ENCODE assay signal across 16 cellular contexts in the genomic region with DNA sequence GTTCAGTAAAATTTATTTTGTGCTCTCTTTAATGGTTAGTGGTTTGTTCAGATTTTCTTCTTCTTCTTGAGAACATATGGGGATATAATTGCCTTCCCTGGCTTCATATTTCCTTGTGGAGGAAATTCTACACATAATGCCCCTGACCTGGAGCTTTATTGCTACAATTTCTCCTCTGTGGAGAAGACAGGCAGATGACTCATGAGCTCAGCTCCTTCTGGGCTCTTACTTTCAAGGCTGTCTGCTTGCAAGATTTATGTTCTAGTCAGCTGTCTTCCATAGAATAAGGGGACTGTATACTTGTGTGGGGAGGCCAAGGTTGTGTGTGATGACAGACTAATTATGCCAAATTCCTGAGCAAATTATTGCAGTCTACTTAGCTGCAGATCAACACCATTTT. TPM values are rescaled to one million over a fixed set of nuclear protein-coding genes. Genes with fewer than 3 reads are reported as not detected.
A peak's percentile ranks its signal among the peaks of the same experiment; 100 is the strongest.
DNase-seq lines count a peak whose midpoint lies in the region; ATAC-seq, FAIRE-seq and TF ChIP-seq lines count a peak whose summit lies in the region.
"Had no signal": no experiment of that assay in that cellular context is flagged by ENCODE, and none has a peak within 500 bp of the region (broad histone marks: within the 10 kb centered on the region; RNA-seq: fewer than 3 reads in every experiment).

No MANE protein-coding gene starts in this region.

- H3K36me3 ChIP-seq in GM23248 (ENCODE audit: low read depth) (no peaks in the 10 kb centered on the region), pancreas (no peaks in the 10 kb centered on the region)

- peak overlapping the region in 1 of 3 experiments; percentile 12 for H3K4me3 Mint-ChIP-seq in nephron
- H3K4me3 Mint-ChIP-seq: CD8-positive, alpha-beta T cell had no signal

- no peaks in the 10 kb centered on the region for H4K20me1 ChIP-seq in GM23248 (ENCODE audit: insufficient read depth)

- peaks cover 10% of the 10 kb centered on the region for H3F3A ChIP-seq in GM23248 (ENCODE audit: insufficient read depth)

- H3K9me2 ChIP-seq in GM23248 (ENCODE audit: insufficient read depth) = no peaks in the 10 kb centered on the region

- no peak overlapping the region for H3K9ac ChIP-seq in GM23248

- H3K36me3 Mint-ChIP-seq in nephron (ENCODE audit: low read depth) = no peaks in the 10 kb centered on the region
- H3K36me3 Mint-ChIP-seq: CD8-positive, alpha-beta T cell; naive B cell had no signal

- no peaks in the 10 kb centered on the region for H3K79me2 ChIP-seq in GM23248 (ENCODE audit: insufficient read depth)

- H3K27me3 ChIP-seq in GM23248 (replicated peaks; ENCODE audit: insufficient read depth) (no peaks in the 10 kb centered on the region), pancreas (no peaks in the 10 kb centered on the region)
- H3K27me3 ChIP-seq: body of pancreas had no signal

- peaks cover 12% of the 10 kb centered on the region for H3K9me3 Mint-ChIP-seq in nephron
- H3K9me3 Mint-ChIP-seq: CD8-positive, alpha-beta T cell had no signal

- H3K27ac ChIP-seq in GM23248 (no peak overlapping the region), pancreas (no peak overlapping the region)
- H3K27ac ChIP-seq: body of pancreas had no signal

- H3K4me3 ChIP-seq in GM23248 (no peak overlapping the region), epithelial cell of esophagus (ENCODE audit: low read length) (no peak overlapping the region), pancreas (no peak overlapping the region)
- H3K4me3 ChIP-seq: body of pancreas had no signal

- H3K4me1 ChIP-seq in GM23248 (ENCODE audit: insufficient read depth) (0 out of 2 replicates have a peak, but pooled peaks cover 4% of the 10 kb centered on the region), pancreas (peaks cover 0 to 3% (median 0%) of the 10 kb centered on the region in 3 donors)

- TF ChIP-seq CTCF in epithelial cell of esophagus (IDR thresholded peaks at IDR 0.05; ENCODE audit: insufficient read depth, low read depth, low read length, missing control alignments) (no peak), nephron (IDR thresholded peaks at IDR 0.05; ENCODE audit: unreplicated experiment in 3 of 3) (no peak), pancreas (IDR thresholded peaks at IDR 0.05) (no peak)

- no peak overlapping the region for H2AFZ ChIP-seq in GM23248

- intact Hi-C loops in pancreas (cut with DNase I) = no loop called here

- no peak overlapping the region for H3K4me2 ChIP-seq in GM23248 (ENCODE audit: unreplicated experiment)

- no peak for FAIRE-seq in pancreas (lab: Jason Lieb, UNC)

- H3K9me3 ChIP-seq in GM23248 (ENCODE audit: low read depth) (no peaks in the 10 kb centered on the region), pancreas (no peaks in the 10 kb centered on the region)
- H3K9me3 ChIP-seq: body of pancreas had no signal

- H3K4me1 Mint-ChIP-seq in nephron = peaks cover 9% of the 10 kb centered on the region

- H3K27ac Mint-ChIP-seq in nephron = peak overlapping the region; percentile 46 to 84 (median 82)
- H3K27ac Mint-ChIP-seq: CD8-positive, alpha-beta T cell; naive B cell had no signal

- in situ Hi-C loops in GM23248 (cut with MboI) = no loop called here

- DNase-seq in GM23248 (peak; percentile 38), NCI-H446 treated with DMSO at 0.1 percent for 48 hours (lab: John Stamatoyannopoulos, UW) (peak; percentile 13), epithelial cell of esophagus (ENCODE audit: low read depth) (peak; percentile 48), UCSD-AML1 (lab: John Stamatoyannopoulos, UW; ENCODE audit: unreplicated experiment) (no peak), hippocampal formation (lab: John Stamatoyannopoulos, UW) (no peak), pancreas (no peak)
- DNase-seq: activated CD4-positive, CD25-positive, alpha-beta regulatory T cell; activated T-cell treated with anti-CD3 and anti-CD28 coated beads, Interleukin-2, amount 50 U/mL, for 48 hours; body of pancreas; CD8-positive, alpha-beta T cell; naive B cell; SHP77 treated with DMSO at 0.1 percent for 48 hours had no signal

- no peak for ATAC-seq in esophagus mucosa
- ATAC-seq in pancreas = no peak
- ATAC-seq: body of pancreas; CD8-positive, alpha-beta T cell; sciatic nerve had no signal

- H3K27me3 Mint-ChIP-seq in nephron (ENCODE audit: low read depth) = no peaks in the 10 kb centered on the region

RNA-seq across cellular contexts. Expression of a gene that starts 1.6 kb away (rescaled TPM):
- not detected in 2 replicates for total RNA-seq in GM23248 (2014; rRNA removed; shearing (Covaris generic))
- polyA plus RNA-seq in GM23248 (2016; fragmentation: Nextera tagmentation; extraction: Ambion mirVana) (not detected in 2 replicates), pancreas (under 1 TPM in 1 of 2 donors, not detected in 1; 0.02 TPM)
- total RNA-seq in esophagus mucosa (not detected), pancreas (not detected)
- total RNA-seq: body of pancreas; CD8-positive, alpha-beta T cell; NCI-H460; sciatic nerve had no signal

RNA-seq across cellular contexts. Expression of a gene that starts 43.1 kb away (rescaled TPM):
- 64.6 and 67.8 TPM in 2 replicates for total RNA-seq in GM23248 (2014; rRNA removed; shearing (Covaris generic))
- polyA plus RNA-seq in GM23248 (2016; fragmentation: Nextera tagmentation; extraction: Ambion mirVana) (65.6 and 67.2 TPM in 2 replicates), pancreas (10 to 100 TPM in 1 of 2 donors, 1 to 10 TPM in 1; 9.6 to 24.1 TPM)
- total RNA-seq in esophagus mucosa (134 TPM), pancreas (10 to 100 TPM; 24.0 to 43.5 (median 36.4) TPM)

Comparison
In these comparisons a context has a peak if more than half of its experiments do, and no peak if none do; other contexts are left out.
1. DNase-seq: peak in GM23248 (single experiment), NCI-H446 treated with DMSO at 0.1 percent for 48 hours (single experiment) and epithelial cell of esophagus (single experiment); none in UCSD-AML1 (single experiment), hippocampal formation (0 of 2) and pancreas (0 of 6).